In genomic region chr10:91924212-91925021, GRCh38 we compare ENCODE assay signal across 8 cellular contexts. TPM values are rescaled to one million over a fixed set of nuclear protein-coding genes. Genes with fewer than 3 reads are reported as not detected.
DNase-seq lines count a peak whose midpoint lies in the region; ATAC-seq and TF ChIP-seq lines count a peak whose summit lies in the region.

No MANE protein-coding gene starts in this region.

- H3K9me3 Mint-ChIP-seq in activated CD8-positive, alpha-beta memory T cell treated with anti-CD3 and anti-CD28 coated beads, Interleukin-2, amount 10 ng/mL, durations not matched to agents 7 days and 5 days (ENCODE audit: low read depth): no peaks in the 10 kb centered on the region
- no peaks in the 10 kb centered on the region for H3K9me3 Mint-ChIP-seq in T-cell

- H3K36me3 ChIP-seq in parathyroid adenoma (ENCODE audit: control insufficient read depth, insufficient read depth, low read length): no peaks in the 10 kb centered on the region

- peak overlapping the region; percentile 93 for H2AFZ ChIP-seq in parathyroid adenoma

- H3K27ac ChIP-seq in parathyroid adenoma: peak overlapping the region; percentile 89

- no peaks in the 10 kb centered on the region for H3K9me3 ChIP-seq in parathyroid adenoma (ENCODE audit: control insufficient read depth, low read length)

- H3K4me3 ChIP-seq in parathyroid adenoma (ENCODE audit: low read depth, low read length): peak overlapping the region; percentile 83

- H3K4me3 Mint-ChIP-seq in activated CD8-positive, alpha-beta memory T cell treated with anti-CD3 and anti-CD28 coated beads, Interleukin-2, amount 10 ng/mL, durations not matched to agents 7 days and 5 days: peak overlapping the region; percentile 97
- peak overlapping the region; percentile 89 to 96 (median 96) for H3K4me3 Mint-ChIP-seq in T-cell

- ATAC-seq in activated CD8-positive, alpha-beta memory T cell treated with anti-CD3 and anti-CD28 coated beads, Interleukin-2, amount 10 ng/mL, durations not matched to agents 7 days and 5 days: peak; percentile 1
- ATAC-seq in HG03064 (IDR thresholded peaks at IDR 0.05; ENCODE audit: low read depth, unreplicated experiment) (peak; percentile 32), T-cell (replicated peaks in 1 of 4) (no peak)

- peak overlapping the region; percentile 97 for H3K27ac Mint-ChIP-seq in activated CD8-positive, alpha-beta memory T cell treated with anti-CD3 and anti-CD28 coated beads, Interleukin-2, amount 10 ng/mL, durations not matched to agents 7 days and 5 days
- peak overlapping the region; percentile 90 to 99 for H3K27ac Mint-ChIP-seq in T-cell

- CTCF ChIA-PET in activated CD8-positive, alpha-beta memory T cell treated with anti-CD3 and anti-CD28 coated beads, Interleukin-2, amount 10 ng/mL, durations not matched to agents 7 days and 5 days (lab: Charles Lee): interaction anchor here (0.6 to 2.4 kb wide), 13 partner anchors 8 to 516 kb away, joined by 3 to 15 read pairs (median 4); partner anchors contain the start of gene FGFBP3
- CTCF ChIA-PET in T-cell (lab: Charles Lee): interaction anchor here (0.6 to 5.6 kb wide), 19 partner anchors 8 to 1587 kb away, joined by 3 to 74 read pairs (median 4); partner anchors contain the start of gene FGFBP3 (in 1 of the 2)

- no peaks in the 10 kb centered on the region for H3K27me3 ChIP-seq in parathyroid adenoma (ENCODE audit: control insufficient read depth, insufficient read depth, low read length)

- no peak for TF ChIP-seq CTCF in parathyroid adenoma (IDR thresholded peaks at IDR 0.05)

- peaks cover 44% of the 10 kb centered on the region for H3K79me2 ChIP-seq in parathyroid adenoma

- H3K4me1 Mint-ChIP-seq in activated CD8-positive, alpha-beta memory T cell treated with anti-CD3 and anti-CD28 coated beads, Interleukin-2, amount 10 ng/mL, durations not matched to agents 7 days and 5 days: peaks cover 55% of the 10 kb centered on the region
- peaks cover 48 to 58% (median 52%) of the 10 kb centered on the region in 3 donors for H3K4me1 Mint-ChIP-seq in T-cell

- no peak for DNase-seq in activated CD8-positive, alpha-beta memory T cell treated with anti-CD3 and anti-CD28 coated beads, Interleukin-2, amount 10 ng/mL, durations not matched to agents 7 days and 5 days
- DNase-seq in activated CD8-positive, alpha-beta memory T cell treated with anti-CD3 and anti-CD28 coated beads, Interleukin-2, amount 50 U/mL, for 4 hours: no peak
- DNase-seq in T-cell: no peak
- DNase-seq in fibroblast of peridontal ligament (ENCODE audit: extremely low read depth): peak; percentile 45
- DNase-seq in glomerular visceral epithelial cell (ENCODE audit: extremely low spot score): no peak
- no peak for DNase-seq in stimulated activated CD4-positive, alpha-beta T cell treated with anti-CD3 and anti-CD28 coated beads, Interleukin-4, amount 100 ng/mL, for 4 hours

- H3K4me2 ChIP-seq in parathyroid adenoma (ENCODE audit: low read length): peak overlapping the region; percentile 73

- H3K4me1 ChIP-seq in parathyroid adenoma: peaks cover 5% of the 10 kb centered on the region

- no peaks in the 10 kb centered on the region for H3K27me3 Mint-ChIP-seq in activated CD8-positive, alpha-beta memory T cell treated with anti-CD3 and anti-CD28 coated beads, Interleukin-2, amount 10 ng/mL, durations not matched to agents 7 days and 5 days
- no peaks in the 10 kb centered on the region for H3K27me3 Mint-ChIP-seq in T-cell

- POLR2A ChIA-PET in T-cell (lab: Charles Lee): interaction anchor here (0.5 to 2.0 kb wide), 21 partner anchors 8 to 762 kb away, joined by 3 to 11 read pairs (median 4); partner anchors contain the start of gene TNKS2 (in 1 of the 2)

- peak overlapping the region; percentile 68 for H3K9ac ChIP-seq in parathyroid adenoma

- peaks cover 21% of the 10 kb centered on the region for H3K36me3 Mint-ChIP-seq in activated CD8-positive, alpha-beta memory T cell treated with anti-CD3 and anti-CD28 coated beads, Interleukin-2, amount 10 ng/mL, durations not matched to agents 7 days and 5 days
- H3K36me3 Mint-ChIP-seq in T-cell: peaks cover 14% of the 10 kb centered on the region

RNA-seq across cellular contexts. Expression of gene BTAF1, which starts 0.8 kb away (rescaled TPM):
- total RNA-seq in activated CD8-positive, alpha-beta memory T cell treated with anti-CD3 and anti-CD28 coated beads, Interleukin-2, amount 10 ng/mL, durations not matched to agents 7 days and 5 days: 10 to 100 TPM; 43.4 to 61.6 TPM
- total RNA-seq in T-cell: 10 to 100 TPM; 61.0 to 81.8 (median 66.5) TPM

RNA-seq across cellular contexts. Expression of gene FGFBP3, which starts 15.1 kb away (rescaled TPM):
- total RNA-seq in activated CD8-positive, alpha-beta memory T cell treated with anti-CD3 and anti-CD28 coated beads, Interleukin-2, amount 10 ng/mL, durations not matched to agents 7 days and 5 days: 1 to 10 TPM; 1.5 to 1.9 TPM
- total RNA-seq in T-cell: 1 to 10 TPM in 4 of 5 donors, under 1 TPM in 1; 0.98 to 6.7 (median 5.9) TPM

Comparison
In these comparisons a context has a peak if more than half of its experiments do, and no peak if none do; other contexts are left out.
1. ATAC-seq: peak in activated CD8-positive, alpha-beta memory T cell treated with anti-CD3 and anti-CD28 coated beads, Interleukin-2, amount 10 ng/mL, durations not matched to agents 7 days and 5 days (single experiment) and HG03064 (single experiment); none in T-cell (0 of 4).